In the genomic region with DNA sequence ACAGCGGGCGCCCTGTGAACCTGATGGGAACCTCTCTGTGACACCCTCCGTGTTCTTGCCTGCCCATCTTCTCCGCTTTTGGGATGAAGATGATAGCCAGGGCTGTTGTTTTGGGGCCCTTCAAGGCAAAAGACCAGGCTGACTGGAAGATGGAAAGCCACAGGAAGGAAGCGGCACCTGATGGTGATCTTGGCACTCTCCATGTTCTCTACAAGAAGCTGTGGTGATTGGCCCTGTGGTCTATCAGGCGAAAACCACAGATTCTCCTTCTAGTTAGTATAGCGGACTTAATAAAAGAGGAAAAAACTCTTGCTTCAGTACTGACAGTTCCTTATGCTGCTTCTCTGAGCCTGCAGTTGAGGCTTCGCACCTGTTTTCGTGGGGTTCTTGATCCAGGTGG, we compare ENCODE assay signal across 1 cellular context.
TF ChIP-seq lines count a peak whose summit lies in the region.

No MANE protein-coding gene starts in this region.

TF ChIP-seq in neural cell, 6 proteins besides CTCF, POLR2A, EP300 and RAD21 (continued from another document):
- TF ChIP-seq, protein P1, sequence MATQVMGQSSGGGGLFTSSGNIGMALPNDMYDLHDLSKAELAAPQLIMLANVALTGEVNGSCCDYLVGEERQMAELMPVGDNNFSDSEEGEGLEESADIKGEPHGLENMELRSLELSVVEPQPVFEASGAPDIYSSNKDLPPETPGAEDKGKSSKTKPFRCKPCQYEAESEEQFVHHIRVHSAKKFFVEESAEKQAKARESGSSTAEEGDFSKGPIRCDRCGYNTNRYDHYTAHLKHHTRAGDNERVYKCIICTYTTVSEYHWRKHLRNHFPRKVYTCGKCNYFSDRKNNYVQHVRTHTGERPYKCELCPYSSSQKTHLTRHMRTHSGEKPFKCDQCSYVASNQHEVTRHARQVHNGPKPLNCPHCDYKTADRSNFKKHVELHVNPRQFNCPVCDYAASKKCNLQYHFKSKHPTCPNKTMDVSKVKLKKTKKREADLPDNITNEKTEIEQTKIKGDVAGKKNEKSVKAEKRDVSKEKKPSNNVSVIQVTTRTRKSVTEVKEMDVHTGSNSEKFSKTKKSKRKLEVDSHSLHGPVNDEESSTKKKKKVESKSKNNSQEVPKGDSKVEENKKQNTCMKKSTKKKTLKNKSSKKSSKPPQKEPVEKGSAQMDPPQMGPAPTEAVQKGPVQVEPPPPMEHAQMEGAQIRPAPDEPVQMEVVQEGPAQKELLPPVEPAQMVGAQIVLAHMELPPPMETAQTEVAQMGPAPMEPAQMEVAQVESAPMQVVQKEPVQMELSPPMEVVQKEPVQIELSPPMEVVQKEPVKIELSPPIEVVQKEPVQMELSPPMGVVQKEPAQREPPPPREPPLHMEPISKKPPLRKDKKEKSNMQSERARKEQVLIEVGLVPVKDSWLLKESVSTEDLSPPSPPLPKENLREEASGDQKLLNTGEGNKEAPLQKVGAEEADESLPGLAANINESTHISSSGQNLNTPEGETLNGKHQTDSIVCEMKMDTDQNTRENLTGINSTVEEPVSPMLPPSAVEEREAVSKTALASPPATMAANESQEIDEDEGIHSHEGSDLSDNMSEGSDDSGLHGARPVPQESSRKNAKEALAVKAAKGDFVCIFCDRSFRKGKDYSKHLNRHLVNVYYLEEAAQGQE (IDR thresholded peaks at IDR 0.05; ENCODE audit: borderline replicate concordance), result no peak
- no peak for TF ChIP-seq EZH2 (IDR thresholded peaks at IDR 0.05; ENCODE audit: borderline replicate concordance, insufficient read depth, low read length, poor library complexity, severe bottlenecking)
- TF ChIP-seq TAF1 (IDR thresholded peaks at IDR 0.05; ENCODE audit: low read depth), result no peak
